Comparison of ENCODE assay signal across 2 cellular contexts in genomic region chrX:43743100-43743822, GRCh38.
TF ChIP-seq lines count a peak whose summit lies in the region.

No MANE protein-coding gene starts in this region.

TF ChIP-seq in liver, 16 proteins besides CTCF, POLR2A, EP300 and RAD21 (continued from another document):
- no peak for TF ChIP-seq REST (IDR thresholded peaks at IDR 0.05)
- no peak for TF ChIP-seq HNF4G (IDR thresholded peaks at IDR 0.05)
- no peak for TF ChIP-seq TAF1 (conservative IDR thresholded peaks at IDR 0.05)
- TF ChIP-seq SP1 (IDR thresholded peaks at IDR 0.05): no peak
- TF ChIP-seq GABPA (IDR thresholded peaks at IDR 0.05 in 1 of 2, conservative IDR thresholded peaks at IDR 0.05 in 1 of 2): no peak
- TF ChIP-seq RXRA (IDR thresholded peaks at IDR 0.05): peak; percentile 15 to 53
- no peak for TF ChIP-seq ZBTB33 (IDR thresholded peaks at IDR 0.05)

TF ChIP-seq in HepG2, 621 proteins besides CTCF, POLR2A, EP300 and RAD21 (continued from another document):
- TF ChIP-seq NONO (IDR thresholded peaks at IDR 0.05) (no peak), NONO (CRISPR knock-in tag; conservative IDR thresholded peaks at IDR 0.05) (no peak), SP5 (CRISPR knock-in tag; IDR thresholded peaks at IDR 0.05; ENCODE audit: borderline replicate concordance, low read depth) (no peak), TOE1 (CRISPR knock-in tag; IDR thresholded peaks at IDR 0.05) (no peak), ZC3H13 (CRISPR knock-in tag; IDR thresholded peaks at IDR 0.05) (no peak), KLF6 (CRISPR knock-in tag; IDR thresholded peaks at IDR 0.05) (no peak)
TF ChIP-seq in HepG2: peak in this region for 0.
